8 cellular contexts compared by ENCODE assay signal in the genomic region with DNA sequence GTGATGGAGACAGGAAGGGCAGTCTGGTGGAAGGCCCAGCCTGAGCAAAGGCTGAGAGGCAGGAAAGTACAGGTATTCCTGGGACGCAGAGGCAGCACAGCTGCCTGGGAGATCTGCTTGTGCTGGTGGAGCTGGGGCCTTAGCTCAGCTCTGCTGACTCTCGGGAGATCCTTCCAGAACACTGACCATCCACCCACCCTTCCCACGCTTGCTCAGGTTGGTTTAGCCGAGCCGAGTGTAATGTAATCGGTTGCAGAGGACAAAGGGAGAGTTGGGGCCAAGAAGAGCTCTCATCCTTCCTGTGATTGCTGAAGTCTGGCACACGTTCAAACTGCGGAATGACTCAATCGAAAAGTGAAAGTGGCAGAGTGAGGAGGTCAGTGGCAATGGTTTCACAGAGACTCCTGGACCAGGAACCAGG. TPM values are rescaled to one million over a fixed set of nuclear protein-coding genes. Genes with fewer than 3 reads are reported as not detected.
DNase-seq lines count a peak whose midpoint lies in the region; ATAC-seq and TF ChIP-seq lines count a peak whose summit lies in the region.

No MANE protein-coding gene starts in this region.

- intact Hi-C loops in left cardiac atrium (cut with DNase I), result no loop called here

- no peaks in the 10 kb centered on the region for H3K27me3 ChIP-seq in RWPE2 (ENCODE audit: insufficient read depth, poor library complexity, severe bottlenecking)

- H3K27ac Mint-ChIP-seq in type B pancreatic cell (peak overlapping the region; percentile 70), T-cell (no peak overlapping the region), endothelial cell (ENCODE audit: unreplicated experiment) (no peak overlapping the region)

- peaks cover 41% of the 10 kb centered on the region for H3K4me1 ChIP-seq in RWPE2 (ENCODE audit: insufficient read depth, poor library complexity, severe bottlenecking)

- H3K9me3 Mint-ChIP-seq in type B pancreatic cell (peaks cover 12% of the 10 kb centered on the region), T-cell (peaks cover 2 to 11% (median 8%) of the 10 kb centered on the region in 3 donors), endothelial cell (ENCODE audit: unreplicated experiment) (no peaks in the 10 kb centered on the region)

- no peaks in the 10 kb centered on the region for H3K36me3 ChIP-seq in RWPE2 (ENCODE audit: low read depth)

- POLR2A ChIA-PET in T-cell (lab: Charles Lee), result no interaction called here

- H3K36me3 Mint-ChIP-seq in type B pancreatic cell (peaks cover 3% of the 10 kb centered on the region), T-cell (no peaks in the 10 kb centered on the region), endothelial cell (ENCODE audit: low read depth, unreplicated experiment) (no peaks in the 10 kb centered on the region)

- peak overlapping the region; percentile 55 for H3K27ac ChIP-seq in RWPE2 (ENCODE audit: poor library complexity, severe bottlenecking)

- no peak overlapping the region for H3K4me3 Mint-ChIP-seq in type B pancreatic cell
- H3K4me3 Mint-ChIP-seq in T-cell, result no peak overlapping the region
- H3K4me3 Mint-ChIP-seq in endothelial cell (ENCODE audit: unreplicated experiment), result no peak overlapping the region

- CTCF ChIA-PET in T-cell (lab: Charles Lee), result no interaction called here

- H3K4me1 Mint-ChIP-seq in type B pancreatic cell (ENCODE audit: unreplicated experiment) (peaks cover 21% of the 10 kb centered on the region), T-cell (peaks cover 0 to 9% (median 2%) of the 10 kb centered on the region in 3 donors), endothelial cell (ENCODE audit: unreplicated experiment) (peaks cover 38% of the 10 kb centered on the region)

- TF ChIP-seq CTCF in RWPE2 (IDR thresholded peaks at IDR 0.05; ENCODE audit: poor library complexity, severe bottlenecking) (no peak), type B pancreatic cell (conservative IDR thresholded peaks at IDR 0.05) (no peak), endothelial cell (IDR thresholded peaks at IDR 0.05; ENCODE audit: unreplicated experiment) (no peak)

- H3K27me3 Mint-ChIP-seq in type B pancreatic cell (no peaks in the 10 kb centered on the region), T-cell (peaks cover 0 to 2% of the 10 kb centered on the region in 2 donors), endothelial cell (ENCODE audit: unreplicated experiment) (no peaks in the 10 kb centered on the region)

- peak; percentile 94 for DNase-seq in A172 (ENCODE audit: low spot score)
- peak; percentile 77 for DNase-seq in RWPE2 (ENCODE audit: low spot score)
- peak; percentile 51 for DNase-seq in left cardiac atrium
- DNase-seq in type B pancreatic cell (ENCODE audit: extremely low spot score, unreplicated experiment), result no peak
- no peak for DNase-seq in T-cell
- no peak for DNase-seq in NCI-H2171 (lab: John Stamatoyannopoulos, UW)
- DNase-seq in endothelial cell (ENCODE audit: low spot score), result no peak

- no peaks in the 10 kb centered on the region for H3K9me3 ChIP-seq in RWPE2 (ENCODE audit: severe bottlenecking)

- ATAC-seq in GM21423 (IDR thresholded peaks at IDR 0.05; ENCODE audit: unreplicated experiment), result peak; percentile 41
- ATAC-seq in RWPE2 (ENCODE audit: low read depth), result peak; percentile 74
- peak; percentile 77 to 81 for ATAC-seq in left cardiac atrium
- no peak for ATAC-seq in T-cell (replicated peaks in 1 of 4)

- H3K4me3 ChIP-seq in RWPE2 (ENCODE audit: severe bottlenecking), result no peak overlapping the region

RNA-seq across cellular contexts. Expression of gene GPR78, which starts 43.1 kb away (rescaled TPM):
- total RNA-seq in A172 (2014; rRNA removed; shearing (Covaris generic)), result 0.12 and 0.59 TPM in 2 replicates
- total RNA-seq in left cardiac atrium, result under 1 TPM in 1 of 2 donors, not detected in 1; 0.06 TPM
- 0.97 and 4.9 TPM in 2 replicates for total RNA-seq in type B pancreatic cell (ENCODE audit: low replicate concordance)
- total RNA-seq in T-cell, result not detected
- total RNA-seq in endothelial cell (ENCODE audit: unreplicated experiment), result not detected

RNA-seq across cellular contexts. Expression of gene CPZ, which starts 55.5 kb away (rescaled TPM):
- 3.1 TPM in 2 replicates for total RNA-seq in A172 (2014; rRNA removed; shearing (Covaris generic))
- 1 to 10 TPM; 1.8 to 2.2 TPM for total RNA-seq in left cardiac atrium
- total RNA-seq in type B pancreatic cell (ENCODE audit: low replicate concordance), result 4.9 and 12.6 TPM in 2 replicates
- under 1 TPM in 2 of 5 donors, not detected in 3; 0.18 to 0.32 TPM for total RNA-seq in T-cell
- 0.90 TPM for total RNA-seq in endothelial cell (ENCODE audit: unreplicated experiment)

Comparison
In these comparisons a context has a peak if more than half of its experiments do, and no peak if none do; other contexts are left out.
1. DNase-seq: peak in A172 (single experiment), RWPE2 (single experiment) and left cardiac atrium (single experiment); none in type B pancreatic cell (single experiment), T-cell (0 of 34), NCI-H2171 (single experiment) and endothelial cell (single experiment).
2. ATAC-seq: peak in GM21423 (single experiment), RWPE2 (single experiment) and left cardiac atrium (2 of 2); none in T-cell (0 of 4).